Comparison of ENCODE assay signal across 8 cellular contexts in genomic region chr10:22713853-22714523, GRCh38. TPM values are rescaled to one million over a fixed set of nuclear protein-coding genes. Genes with fewer than 3 reads are reported as not detected.
A peak's percentile ranks its signal among the peaks of the same experiment; 100 is the strongest.
DNase-seq lines count a peak whose midpoint lies in the region; ATAC-seq and TF ChIP-seq lines count a peak whose summit lies in the region.

No MANE protein-coding gene starts in this region.

- no peaks in the 10 kb centered on the region for H3K9me3 ChIP-seq in breast epithelium

- intact Hi-C loops in Right ventricle myocardium inferior (cut with DNase I), result loop anchor here (10.0 kb wide), 2 partner anchors 131 to 389 kb away; partner anchors contain the start of gene BMI1
- intact Hi-C loops in cardiac septum (cut with DNase I), result loop anchor here (10.0 kb wide), 2 partner anchors 99 to 131 kb away; no protein-coding TSS in a partner anchor
- intact Hi-C loops in breast epithelium (cut with DNase I; ENCODE audit: low total_unique reads), result no loop called here

- DNase-seq in Right ventricle myocardium inferior (ENCODE audit: missing footprints), result peak; percentile 71
- no peak for DNase-seq in cardiac septum (ENCODE audit: low spot score)
- DNase-seq in SW480 (ENCODE audit: low spot score), result peak; percentile 13
- no peak for DNase-seq in breast epithelium (ENCODE audit: low spot score in 2 of 2)
- peak; percentile 55 for DNase-seq in left lobe of liver (ENCODE audit: low spot score)
- peak; percentile 24 to 25 for DNase-seq in stimulated activated CD8-positive, alpha-beta memory T cell treated with anti-CD3 and anti-CD28 coated beads, Interleukin-2, amount 100 ng/mL, for 48 hours (ENCODE audit: low read depth in 2 of 2)
- DNase-seq in NCI-H2107 treated with DMSO at 0.1 percent for 48 hours (lab: John Stamatoyannopoulos, UW; ENCODE audit: unreplicated experiment), result no peak

- TF ChIP-seq POLR2A in breast epithelium (IDR thresholded peaks at IDR 0.05), result no peak

- H3K27ac ChIP-seq in breast epithelium, result peak overlapping the region; percentile 74 to 92

- no peaks in the 10 kb centered on the region for H3K27me3 ChIP-seq in breast epithelium

- peak overlapping the region; percentile 75 to 97 (median 93) for H3K4me3 ChIP-seq in breast epithelium

- no peak for TF ChIP-seq CTCF in breast epithelium (IDR thresholded peaks at IDR 0.05)

- ATAC-seq in Right ventricle myocardium inferior, result peak; percentile 31
- peak; percentile 43 for ATAC-seq in HG03354 (IDR thresholded peaks at IDR 0.05; ENCODE audit: poor library complexity, severe bottlenecking, unreplicated experiment)
- peak; percentile 26 for ATAC-seq in left lobe of liver

- H3K36me3 ChIP-seq in breast epithelium, result no peaks in the 10 kb centered on the region

- peaks cover 0 to 4% of the 10 kb centered on the region in 2 donors for H3K4me1 ChIP-seq in breast epithelium

RNA-seq across cellular contexts. Expression of gene PIP4K2A, which starts 0.4 kb away (rescaled TPM):
- 14.0 TPM for total RNA-seq in Right ventricle myocardium inferior
- 20.0 TPM for total RNA-seq in cardiac septum
- total RNA-seq in breast epithelium, result 10 to 100 TPM; 15.1 to 36.6 (median 33.1) TPM
- 10.9 TPM for total RNA-seq in left lobe of liver

Comparison
In these comparisons a context has a peak if more than half of its experiments do, and no peak if none do; other contexts are left out.
1. DNase-seq: peak in Right ventricle myocardium inferior (single experiment), SW480 (single experiment), left lobe of liver (single experiment) and stimulated activated CD8-positive, alpha-beta memory T cell treated with anti-CD3 and anti-CD28 coated beads, Interleukin-2, amount 100 ng/mL, for 48 hours (2 of 2); none in cardiac septum (single experiment), breast epithelium (0 of 2) and NCI-H2107 treated with DMSO at 0.1 percent for 48 hours (single experiment).
2. Peak in every context shown above with its lines, with median percentiles within 50 percentile points of each other: ATAC-seq.